Comparison of ENCODE assay signal across 7 cellular contexts in the genomic region with DNA sequence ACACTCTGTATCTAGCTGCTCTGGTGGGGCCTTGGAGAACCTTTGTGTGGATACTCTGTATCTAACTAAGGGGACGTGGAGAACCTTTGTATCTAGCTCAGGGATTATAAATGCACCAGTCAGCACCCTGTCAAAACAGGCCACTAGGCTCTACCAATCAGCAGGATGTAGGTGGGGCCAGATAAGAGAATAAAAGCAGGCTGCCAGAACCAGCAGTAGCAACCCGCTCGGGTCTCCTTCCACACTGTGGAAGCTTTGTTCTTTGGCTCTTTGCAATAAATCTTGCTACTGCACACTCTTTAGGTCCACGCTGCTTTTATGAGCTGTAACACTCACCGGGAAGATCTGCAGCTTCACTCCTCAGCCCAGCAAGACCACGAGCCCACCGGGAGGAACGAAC. TPM values are rescaled to one million over a fixed set of nuclear protein-coding genes. Genes with fewer than 3 reads are reported as not detected.
DNase-seq lines count a peak whose midpoint lies in the region; ATAC-seq and TF ChIP-seq lines count a peak whose summit lies in the region.
"Not testable (repeated sequence)": the region's sequence is repeated elsewhere in the genome, so short reads cannot be mapped to it uniquely, and the experiment has no call there.

No MANE protein-coding gene starts in this region.

- intact Hi-C loops in CD8-positive, alpha-beta T cell (cut with DNase I, micrococcal nuclease), result not testable (repeated sequence)
- intact Hi-C loops in natural killer cell (cut with micrococcal nuclease), result loop anchor here (10.0 kb wide), 1 partner anchor 652 kb away; no protein-coding TSS in a partner anchor

- not testable (repeated sequence) for H3K27ac ChIP-seq in CD8-positive, alpha-beta T cell (ENCODE audit: low read depth, low read length); right atrium auricular region

- peak in 1 of 7 experiments; percentile 65 for DNase-seq in CD8-positive, alpha-beta T cell
- DNase-seq in activated T-cell treated with anti-CD3 and anti-CD28 coated beads, Interleukin-2, amount 50 U/mL, for 24 hours, result peak; percentile 31
- DNase-seq in right atrium auricular region (ENCODE audit: low spot score), result peak; percentile 54
- not testable (repeated sequence) for DNase-seq in natural killer cell
- peak in 1 of 2 donors; percentile 49 for DNase-seq in stimulated activated effector memory CD8-positive, alpha-beta T cell treated with anti-CD3 and anti-CD28 coated beads, Interleukin-12 subunit alpha, Interleukin-12 subunit beta, amount 100 ng/mL, for 72 hours (ENCODE audit: low spot score in 2 of 2)

- H3K36me3 Mint-ChIP-seq in CD8-positive, alpha-beta T cell; T-helper 1 cell treated with Interleukin-12 subunit alpha and Interleukin-12 subunit beta and Interleukin-4 antibody, amounts not matched to agents 30 μg/mL and 1 μg/mL, for 36 hours (ENCODE audit: low read depth); activated T-cell treated with anti-CD3 and anti-CD28 coated beads, Interleukin-2, amount 50 U/mL, for 24 hours (ENCODE audit: low read depth); brain; natural killer cell; stimulated activated effector memory CD8-positive, alpha-beta T cell treated with anti-CD3 and anti-CD28 coated beads, Interleukin-12 subunit alpha, Interleukin-12 subunit beta, amount 100 ng/mL, for 72 hours: not testable (repeated sequence)

- H3K4me3 ChIP-seq in CD8-positive, alpha-beta T cell (ENCODE audit: low read depth, low read length), result peak overlapping the region; percentile 27
- not testable (repeated sequence) for H3K4me3 ChIP-seq in right atrium auricular region

- peak overlapping the region; percentile 62 for H3K4me3 Mint-ChIP-seq in CD8-positive, alpha-beta T cell
- H3K4me3 Mint-ChIP-seq in T-helper 1 cell treated with Interleukin-12 subunit alpha and Interleukin-12 subunit beta and Interleukin-4 antibody, amounts not matched to agents 30 μg/mL and 1 μg/mL, for 36 hours, result peak overlapping the region; percentile 3
- H3K4me3 Mint-ChIP-seq in activated T-cell treated with anti-CD3 and anti-CD28 coated beads, Interleukin-2, amount 50 U/mL, for 24 hours; stimulated activated effector memory CD8-positive, alpha-beta T cell treated with anti-CD3 and anti-CD28 coated beads, Interleukin-12 subunit alpha, Interleukin-12 subunit beta, amount 100 ng/mL, for 72 hours: not testable (repeated sequence)
- H3K4me3 Mint-ChIP-seq in brain, result peak overlapping the region in 1 of 5 experiments; percentile 50
- H3K4me3 Mint-ChIP-seq in natural killer cell, result peak overlapping the region; percentile 59

- peak overlapping the region; percentile 81 for H3K27ac Mint-ChIP-seq in CD8-positive, alpha-beta T cell
- H3K27ac Mint-ChIP-seq in T-helper 1 cell treated with Interleukin-12 subunit alpha and Interleukin-12 subunit beta and Interleukin-4 antibody, amounts not matched to agents 30 μg/mL and 1 μg/mL, for 36 hours, result peak overlapping the region; percentile 12
- peak overlapping the region; percentile 30 for H3K27ac Mint-ChIP-seq in activated T-cell treated with anti-CD3 and anti-CD28 coated beads, Interleukin-2, amount 50 U/mL, for 24 hours
- H3K27ac Mint-ChIP-seq in brain (peak overlapping the region in 4 of 5 experiments; percentile 12 to 92 (median 33)), natural killer cell (peak overlapping the region; percentile 45 to 77)
- H3K27ac Mint-ChIP-seq in stimulated activated effector memory CD8-positive, alpha-beta T cell treated with anti-CD3 and anti-CD28 coated beads, Interleukin-12 subunit alpha, Interleukin-12 subunit beta, amount 100 ng/mL, for 72 hours, result peak overlapping the region; percentile 29

- peaks cover 63% of the 10 kb centered on the region for H3K4me1 ChIP-seq in CD8-positive, alpha-beta T cell (ENCODE audit: insufficient read depth, low read length)
- peaks cover 0 to 10% of the 10 kb centered on the region in 2 donors for H3K4me1 ChIP-seq in right atrium auricular region

- H3K27me3 Mint-ChIP-seq in CD8-positive, alpha-beta T cell (ENCODE audit: low read depth); T-helper 1 cell treated with Interleukin-12 subunit alpha and Interleukin-12 subunit beta and Interleukin-4 antibody, amounts not matched to agents 30 μg/mL and 1 μg/mL, for 36 hours (ENCODE audit: low read depth); activated T-cell treated with anti-CD3 and anti-CD28 coated beads, Interleukin-2, amount 50 U/mL, for 24 hours; brain; natural killer cell (ENCODE audit: low read depth in 2 of 2): not testable (repeated sequence)

- not testable (repeated sequence) for H3K9me3 ChIP-seq in CD8-positive, alpha-beta T cell (ENCODE audit: low read length); right atrium auricular region

- H3K9me3 Mint-ChIP-seq in CD8-positive, alpha-beta T cell; T-helper 1 cell treated with Interleukin-12 subunit alpha and Interleukin-12 subunit beta and Interleukin-4 antibody, amounts not matched to agents 30 μg/mL and 1 μg/mL, for 36 hours; activated T-cell treated with anti-CD3 and anti-CD28 coated beads, Interleukin-2, amount 50 U/mL, for 24 hours; natural killer cell; stimulated activated effector memory CD8-positive, alpha-beta T cell treated with anti-CD3 and anti-CD28 coated beads, Interleukin-12 subunit alpha, Interleukin-12 subunit beta, amount 100 ng/mL, for 72 hours: not testable (repeated sequence)
- peaks cover 0 to 11% (median 0%) of the 10 kb centered on the region in 5 experiments for H3K9me3 Mint-ChIP-seq in brain

- H3K4me1 Mint-ChIP-seq in CD8-positive, alpha-beta T cell (ENCODE audit: low read depth), result peaks cover 55% of the 10 kb centered on the region
- H3K4me1 Mint-ChIP-seq in T-helper 1 cell treated with Interleukin-12 subunit alpha and Interleukin-12 subunit beta and Interleukin-4 antibody, amounts not matched to agents 30 μg/mL and 1 μg/mL, for 36 hours (ENCODE audit: low read depth), result peaks cover 56% of the 10 kb centered on the region
- H3K4me1 Mint-ChIP-seq in activated T-cell treated with anti-CD3 and anti-CD28 coated beads, Interleukin-2, amount 50 U/mL, for 24 hours (ENCODE audit: low read depth), result peaks cover 52% of the 10 kb centered on the region
- H3K4me1 Mint-ChIP-seq in brain, result peaks cover 27% of the 10 kb centered on the region
- peaks cover 44 to 61% of the 10 kb centered on the region in 2 donors for H3K4me1 Mint-ChIP-seq in natural killer cell
- peaks cover 55% of the 10 kb centered on the region for H3K4me1 Mint-ChIP-seq in stimulated activated effector memory CD8-positive, alpha-beta T cell treated with anti-CD3 and anti-CD28 coated beads, Interleukin-12 subunit alpha, Interleukin-12 subunit beta, amount 100 ng/mL, for 72 hours

- H3K27me3 ChIP-seq in CD8-positive, alpha-beta T cell (ENCODE audit: insufficient read depth, low read length); right atrium auricular region: not testable (repeated sequence)

- POLR2A ChIA-PET in CD8-positive, alpha-beta T cell (lab: Charles Lee), result interaction anchor here (1.2 to 1.5 kb wide), 2 partner anchors 28 to 409 kb away, joined by 3 to 5 read pairs; no protein-coding TSS in a partner anchor

- not testable (repeated sequence) for TF ChIP-seq CTCF in CD8-positive, alpha-beta T cell (IDR thresholded peaks at IDR 0.05); brain (conservative IDR thresholded peaks at IDR 0.05); right atrium auricular region (IDR thresholded peaks at IDR 0.05); natural killer cell (IDR thresholded peaks at IDR 0.05)

- ATAC-seq in CD8-positive, alpha-beta T cell; natural killer cell; stimulated activated effector memory CD8-positive, alpha-beta T cell treated with anti-CD3 and anti-CD28 coated beads, Interleukin-12 subunit alpha, Interleukin-12 subunit beta, amount 100 ng/mL, for 72 hours: not testable (repeated sequence)

- CTCF ChIA-PET in CD8-positive, alpha-beta T cell (lab: Charles Lee), result interaction anchor here (0.9 to 6.7 kb wide), 9 partner anchors 12 to 515 kb away, joined by 3 to 112 read pairs (median 6); no protein-coding TSS in a partner anchor

- not testable (repeated sequence) for H3K36me3 ChIP-seq in CD8-positive, alpha-beta T cell (ENCODE audit: insufficient read depth, low read length); right atrium auricular region

RNA-seq across cellular contexts. Expression of gene LBR, which starts 45.4 kb away (rescaled TPM):
- total RNA-seq in CD8-positive, alpha-beta T cell, result 100 to 1,000 TPM; 105 TPM
- 24.4 TPM for polyA plus RNA-seq in brain (ENCODE audit: insufficient read depth, low read depth, low replicate concordance)
- total RNA-seq in right atrium auricular region (10 to 100 TPM; 10.5 to 15.3 TPM), natural killer cell (100 to 1,000 TPM; 161 to 179 (median 178) TPM)

Comparison
In these comparisons a context has a peak if more than half of its experiments do, and no peak if none do; other contexts are left out.
1. H3K27ac Mint-ChIP-seq: peak in every context shown above with its lines; median percentile 81 in CD8-positive, alpha-beta T cell; 61 in natural killer cell; 33 in brain; 30 in activated T-cell treated with anti-CD3 and anti-CD28 coated beads, Interleukin-2, amount 50 U/mL, for 24 hours; 29 in stimulated activated effector memory CD8-positive, alpha-beta T cell treated with anti-CD3 and anti-CD28 coated beads, Interleukin-12 subunit alpha, Interleukin-12 subunit beta, amount 100 ng/mL, for 72 hours; 12 in T-helper 1 cell treated with Interleukin-12 subunit alpha and Interleukin-12 subunit beta and Interleukin-4 antibody, amounts not matched to agents 30 μg/mL and 1 μg/mL, for 36 hours.
2. RNA of gene LBR, which starts 45.4 kb away (total RNA-seq): 161 to 179 TPM in natural killer cell and 105 TPM in CD8-positive, alpha-beta T cell; 10.5 to 15.3 TPM in right atrium auricular region; every median in the first group is over 4 times any median in the second.